ENCODE assay signal across 2 cellular contexts in genomic region chr19:4363571-4364304, GRCh38.
A peak's percentile ranks its signal among the peaks of the same experiment; 100 is the strongest.
TF ChIP-seq lines count a peak whose summit lies in the region.

No MANE protein-coding gene starts in this region.

TF ChIP-seq in K562, 482 proteins besides CTCF, POLR2A, EP300 and RAD21:
- TF ChIP-seq SMAD4 (CRISPR knock-in tag; conservative IDR thresholded peaks at IDR 0.05), result no peak
- TF ChIP-seq POLR2G (IDR thresholded peaks at IDR 0.05; ENCODE audit: low read depth, low read length), result peak; percentile 35
- TF ChIP-seq ZNF217 (CRISPR knock-in tag; IDR thresholded peaks at IDR 0.05), result no peak
- 0 out of 2 replicates have a peak, but pooled peaks have one; percentile 1 for TF ChIP-seq RBFOX2 (IDR thresholded peaks at IDR 0.05; ENCODE audit: low read depth, low read length)
- TF ChIP-seq ZNF436 (CRISPR knock-in tag; IDR thresholded peaks at IDR 0.05), result no peak
- TF ChIP-seq RAD51 (IDR thresholded peaks at IDR 0.05; ENCODE audit: borderline replicate concordance, low read depth), result no peak
TF ChIP-seq in K562: peak in this region for 2.

TF ChIP-seq in neural cell, 6 proteins besides CTCF, POLR2A, EP300 and RAD21:
- no peak for TF ChIP-seq MXI1 (conservative IDR thresholded peaks at IDR 0.05; ENCODE audit: poor library complexity, severe bottlenecking)
- TF ChIP-seq POLR2AphosphoS5 (IDR thresholded peaks at IDR 0.05), result peak; percentile 24
